14 cellular contexts compared by ENCODE assay signal in genomic region chr17:45332505-45332904, GRCh38.
"Had no signal": no experiment of that assay in that cellular context is flagged by ENCODE, and none has a peak within 500 bp of the region (broad histone marks: within the 10 kb centered on the region; RNA-seq: fewer than 3 reads in every experiment).

No MANE protein-coding gene starts in this region.

- ATAC-seq: psoas muscle, T-helper 17 cell had no signal

- H3K36me3 ChIP-seq: breast epithelium, esophagus squamous epithelium, right lobe of liver had no signal

- H3K4me1 ChIP-seq: breast epithelium, right lobe of liver had no signal

- H3K27me3 ChIP-seq: breast epithelium, dorsolateral prefrontal cortex, esophagus squamous epithelium, right lobe of liver had no signal

- H3K4me3 ChIP-seq: breast epithelium, dorsolateral prefrontal cortex, esophagus squamous epithelium, psoas muscle, right lobe of liver had no signal

- DNase-seq: activated naive CD4-positive, alpha-beta T cell; activated T-cell treated with anti-CD3 and anti-CD28 coated beads, Interleukin-2, amount 50 U/mL, for 72 hours; aorta; esophagus squamous epithelium; immature natural killer cell; left cardiac atrium; occipital lobe; psoas muscle; stimulated activated CD4-positive, alpha-beta T cell treated with anti-CD3 and anti-CD28 coated beads, Interleukin-2, amount 100 ng/mL, for 24 hours; stimulated activated naive CD8-positive, alpha-beta T cell treated with anti-CD3 and anti-CD28 coated beads, Interleukin-15, Interleukin-2, amounts not matched to agents 100 U/mL and 50 U/mL, for 24 hours; T-helper 17 cell had no signal

- H3K9me3 ChIP-seq: breast epithelium, esophagus squamous epithelium, psoas muscle, right lobe of liver had no signal

- H3K27ac ChIP-seq: dorsolateral prefrontal cortex, psoas muscle, right lobe of liver had no signal
